Comparison of ENCODE assay signal across 18 cellular contexts in the genomic region with DNA sequence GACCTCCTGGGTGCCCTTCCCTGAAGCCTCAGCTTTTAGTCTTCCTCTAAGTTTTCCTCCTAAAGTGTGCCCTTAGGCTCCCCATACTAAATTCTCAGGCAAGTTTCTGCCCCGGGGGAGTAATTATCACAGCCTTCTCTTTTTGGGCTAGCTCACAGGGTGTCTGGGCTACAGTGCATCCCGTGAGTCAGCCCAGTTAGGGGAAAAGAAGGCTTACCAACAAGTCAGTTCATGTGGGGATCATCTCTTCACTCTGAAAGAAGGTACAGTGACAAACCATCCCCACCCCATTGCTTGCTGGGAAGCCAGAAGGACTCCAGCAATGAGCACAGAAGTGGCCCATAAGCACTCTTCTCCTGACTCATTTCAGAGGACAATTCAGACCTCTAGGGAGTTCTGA.
"Had no signal": no experiment of that assay in that cellular context is flagged by ENCODE, and none has a peak within 500 bp of the region (broad histone marks: within the 10 kb centered on the region; RNA-seq: fewer than 3 reads in every experiment).

No MANE protein-coding gene starts in this region.

- H3K27me3 Mint-ChIP-seq: activated T-helper 17 cell treated with anti-CD3 and anti-CD28 coated beads, Interleukin-2, amount 50 U/mL, for 72 hours; stimulated activated naive CD8-positive, alpha-beta T cell treated with anti-CD3 and anti-CD28 coated beads, Interleukin-15, Interleukin-2, amounts not matched to agents 100 ng/mL and 50 ng/mL, for 24 hours had no signal

- H3K27ac ChIP-seq: colonic mucosa, esophagus squamous epithelium, prostate gland, suprapubic skin, upper lobe of left lung had no signal

- H3K4me3 ChIP-seq: colonic mucosa, esophagus squamous epithelium, prostate gland, suprapubic skin, upper lobe of left lung had no signal

- H3K4me3 Mint-ChIP-seq: activated T-helper 17 cell treated with anti-CD3 and anti-CD28 coated beads, Interleukin-2, amount 50 U/mL, for 72 hours; natural killer cell treated with Interleukin-12 subunit alpha and Interleukin-12 subunit beta and Interleukin-15 and Interleukin-18, amount 100 ng/mL, for 72 hours; stimulated activated naive CD8-positive, alpha-beta T cell treated with anti-CD3 and anti-CD28 coated beads, Interleukin-15, Interleukin-2, amounts not matched to agents 100 ng/mL and 50 ng/mL, for 24 hours; T-helper 2 cell treated with Interferon-gamma antibody and Interleukin-4, amounts not matched to agents 5 μg/mL and 100 μg/mL, for 36 hours had no signal

- H3K27ac Mint-ChIP-seq: activated T-helper 17 cell treated with anti-CD3 and anti-CD28 coated beads, Interleukin-2, amount 50 U/mL, for 72 hours; natural killer cell treated with Interleukin-12 subunit alpha and Interleukin-12 subunit beta and Interleukin-15 and Interleukin-18, amount 100 ng/mL, for 72 hours; stimulated activated naive CD8-positive, alpha-beta T cell treated with anti-CD3 and anti-CD28 coated beads, Interleukin-15, Interleukin-2, amounts not matched to agents 100 ng/mL and 50 ng/mL, for 24 hours; T-helper 2 cell treated with Interferon-gamma antibody and Interleukin-4, amounts not matched to agents 5 μg/mL and 100 μg/mL, for 36 hours had no signal

- H3K9me3 Mint-ChIP-seq: activated T-helper 17 cell treated with anti-CD3 and anti-CD28 coated beads, Interleukin-2, amount 50 U/mL, for 72 hours had no signal

- H3K9me3 ChIP-seq: colonic mucosa, esophagus squamous epithelium, prostate gland, suprapubic skin, upper lobe of left lung had no signal

- H3K4me1 Mint-ChIP-seq: activated T-helper 17 cell treated with anti-CD3 and anti-CD28 coated beads, Interleukin-2, amount 50 U/mL, for 72 hours had no signal

- DNase-seq: activated naive CD4-positive, alpha-beta T cell treated with Interleukin-2 at 50 U/mL for 16 hours; colonic mucosa; esophagus squamous epithelium; foreskin melanocyte; head of caudate nucleus; occipital lobe; right cardiac atrium; small intestine; stimulated activated CD4-positive, alpha-beta T cell treated with anti-CD3 and anti-CD28 coated beads, Interleukin-4, amount 100 ng/mL, for 4 hours; stimulated activated CD8-positive, alpha-beta memory T cell treated with anti-CD3 and anti-CD28 coated beads, Interleukin-4, amount 100 ng/mL, for 48 hours; SW 1271; upper lobe of left lung had no signal

- H3K4me1 ChIP-seq: colonic mucosa, esophagus squamous epithelium, prostate gland, suprapubic skin, upper lobe of left lung had no signal

- H3K36me3 ChIP-seq: colonic mucosa, esophagus squamous epithelium, prostate gland, suprapubic skin, upper lobe of left lung had no signal

- H3K27me3 ChIP-seq: colonic mucosa, esophagus squamous epithelium, suprapubic skin, upper lobe of left lung had no signal
